In genomic region chr4:22514431-22514830, GRCh38 we compare ENCODE assay signal across 8 cellular contexts. TPM values are rescaled to one million over a fixed set of nuclear protein-coding genes. Genes with fewer than 3 reads are reported as not detected.
A peak's percentile ranks its signal among the peaks of the same experiment; 100 is the strongest.
DNase-seq lines count a peak whose midpoint lies in the region; ATAC-seq and TF ChIP-seq lines count a peak whose summit lies in the region.

No MANE protein-coding gene starts in this region.

- H3K4me3 ChIP-seq in GM08714 (ENCODE audit: low read length), result peak overlapping the region; percentile 89
- peak overlapping the region; percentile 68 for H3K4me3 ChIP-seq in SJCRH30
- H3K4me3 ChIP-seq in fibroblast of lung (replicated peaks in 1 of 4; ENCODE audit: control extremely low read depth in 1 of 4, insufficient read depth in 1 of 4, low read depth in 3 of 4, low read length in 4 of 4), result peak overlapping the region; percentile 57 to 85 (median 70)
- no peak overlapping the region for H3K4me3 ChIP-seq in trophoblast cell (ENCODE audit: low read depth, low read length)
- H3K4me3 ChIP-seq in effector memory CD4-positive, alpha-beta T cell (ENCODE audit: insufficient read depth, low read depth, low read length, poor library complexity, severe bottlenecking), result no peak overlapping the region

- H4K91ac ChIP-seq in trophoblast cell (ENCODE audit: low read depth, low read length), result no peak overlapping the region

- H2BK12ac ChIP-seq in trophoblast cell (ENCODE audit: low read length), result no peak overlapping the region

- no peak overlapping the region for H4K8ac ChIP-seq in trophoblast cell (ENCODE audit: low read depth, low read length)

- peak overlapping the region; percentile 96 for H3K4me2 ChIP-seq in fibroblast of lung (ENCODE audit: extremely low read depth, insufficient read depth, low read length)
- peak overlapping the region; percentile 85 for H3K4me2 ChIP-seq in trophoblast cell (ENCODE audit: low read length)

- no peak overlapping the region for H4K12ac ChIP-seq in trophoblast cell (ENCODE audit: low read depth, low read length)

- H3K27me3 ChIP-seq in SJCRH30 (no peaks in the 10 kb centered on the region), fibroblast of lung (ENCODE audit: control insufficient read depth, insufficient read depth, low read length) (no peaks in the 10 kb centered on the region), trophoblast cell (ENCODE audit: insufficient read depth, low read length) (no peaks in the 10 kb centered on the region)
- no peaks in the 10 kb centered on the region for H3K27me3 ChIP-seq in effector memory CD4-positive, alpha-beta T cell (replicated peaks; ENCODE audit: control insufficient read depth, insufficient read depth, low read length, poor library complexity, severe bottlenecking)

- no peaks in the 10 kb centered on the region for H3K36me3 ChIP-seq in SJCRH30
- H3K36me3 ChIP-seq in fibroblast of lung (ENCODE audit: control insufficient read depth, insufficient read depth, low read length), result no peaks in the 10 kb centered on the region
- H3K36me3 ChIP-seq in trophoblast cell (ENCODE audit: control insufficient read depth in 1 of 2, insufficient read depth in 2 of 2, low read length in 2 of 2), result no peaks in the 10 kb centered on the region
- no peaks in the 10 kb centered on the region for H3K36me3 ChIP-seq in effector memory CD4-positive, alpha-beta T cell (ENCODE audit: control insufficient read depth, insufficient read depth, low read length)

- no peak overlapping the region for H3K18ac ChIP-seq in trophoblast cell (ENCODE audit: low read length)

- no peak overlapping the region for H2BK5ac ChIP-seq in trophoblast cell (ENCODE audit: low read depth, low read length, poor library complexity)

- no peak overlapping the region for H2AK5ac ChIP-seq in trophoblast cell (ENCODE audit: low read length)

- H2BK120ac ChIP-seq in trophoblast cell (ENCODE audit: insufficient read depth, low read length, poor library complexity), result no peak overlapping the region

- H3K14ac ChIP-seq in trophoblast cell (ENCODE audit: low read length), result no peak overlapping the region

- H3K79me2 ChIP-seq in fibroblast of lung (ENCODE audit: control insufficient read depth, insufficient read depth, low read length), result peaks cover 28% of the 10 kb centered on the region
- peaks cover 8% of the 10 kb centered on the region for H3K79me2 ChIP-seq in trophoblast cell (ENCODE audit: control insufficient read depth, insufficient read depth, low read length, poor library complexity)

- peak overlapping the region; percentile 69 for H3K27ac ChIP-seq in SJCRH30
- peak overlapping the region; percentile 75 for H3K27ac ChIP-seq in fibroblast of lung (ENCODE audit: insufficient read depth, low read length)
- no peak overlapping the region for H3K27ac ChIP-seq in trophoblast cell (ENCODE audit: low read depth, low read length)
- no peak overlapping the region for H3K27ac ChIP-seq in effector memory CD4-positive, alpha-beta T cell (ENCODE audit: insufficient read depth, low read length, poor library complexity, severe bottlenecking)

- ATAC-seq in HG03342 (IDR thresholded peaks at IDR 0.05; ENCODE audit: unreplicated experiment), result no peak
- no peak for ATAC-seq in HG02885 (IDR thresholded peaks at IDR 0.05; ENCODE audit: poor library complexity, unreplicated experiment)

- H3K9me3 ChIP-seq in SJCRH30 (replicated peaks), result no peaks in the 10 kb centered on the region; the same call in 1 of the 2 replicates
- no peaks in the 10 kb centered on the region for H3K9me3 ChIP-seq in fibroblast of lung (ENCODE audit: control insufficient read depth, insufficient read depth, low read depth, low read length)
- H3K9me3 ChIP-seq in trophoblast cell (ENCODE audit: insufficient read depth, low read depth, low read length), result no peaks in the 10 kb centered on the region
- H3K9me3 ChIP-seq in effector memory CD4-positive, alpha-beta T cell (ENCODE audit: control insufficient read depth, low read length), result no peaks in the 10 kb centered on the region

- no CpG with 5 or more reads among the region's 5 CpGs for WGBS in trophoblast cell (ENCODE audit: extremely low coverage, insufficient coverage, insufficient read length)

- no peaks in the 10 kb centered on the region for H4K20me1 ChIP-seq in fibroblast of lung (ENCODE audit: control insufficient read depth, extremely low read depth, insufficient read depth, low read length)

- TF ChIP-seq CTCF in fibroblast of lung (conservative IDR thresholded peaks at IDR 0.05 in 1 of 2, IDR thresholded peaks at IDR 0.05 in 1 of 2; ENCODE audit: low read depth in 1 of 2, low read length in 2 of 2), result no peak
- TF ChIP-seq CTCF in GM20000 (IDR thresholded peaks at IDR 0.05; ENCODE audit: extremely low read depth, missing control alignments), result no peak

- H3K9ac ChIP-seq in fibroblast of lung (ENCODE audit: insufficient read depth, low read length) (peak overlapping the region; percentile 62), trophoblast cell (ENCODE audit: low read length) (no peak overlapping the region)

- H2AFZ ChIP-seq in fibroblast of lung (ENCODE audit: low read length) (no peak overlapping the region), trophoblast cell (ENCODE audit: insufficient read depth, low read length, poor library complexity) (no peak overlapping the region)

- H3K4me1 ChIP-seq in SJCRH30 (no peaks in the 10 kb centered on the region), fibroblast of lung (ENCODE audit: control insufficient read depth, extremely low read depth, insufficient read depth, low read length) (peaks cover 4% of the 10 kb centered on the region), trophoblast cell (ENCODE audit: control insufficient read depth in 1 of 2, insufficient read depth in 2 of 2, low read length in 2 of 2) (peaks cover 2 to 5% of the 10 kb centered on the region in 2 experiments)
- H3K4me1 ChIP-seq in effector memory CD4-positive, alpha-beta T cell (ENCODE audit: control insufficient read depth, insufficient read depth, low read length, poor library complexity, severe bottlenecking), result no peaks in the 10 kb centered on the region

- H3K23ac ChIP-seq in trophoblast cell (ENCODE audit: low read length), result no peak overlapping the region

- DNase-seq in SJCRH30 (peak in 1 of 2 experiments; percentile 50), fibroblast of lung (ENCODE audit: low read depth in 2 of 2) (peak in 1 of 2 donors; percentile 72), trophoblast cell (no peak), GM20000 (ENCODE audit: low spot score) (no peak)
- no peak for DNase-seq in effector memory CD4-positive, alpha-beta T cell

- H3K79me1 ChIP-seq in trophoblast cell (ENCODE audit: low read length), result peaks cover 6% of the 10 kb centered on the region

- no peak overlapping the region for H3K4ac ChIP-seq in trophoblast cell (ENCODE audit: low read depth, low read length)

RNA-seq across cellular contexts. Expression of gene ADGRA3, which starts 1.4 kb away (rescaled TPM):
- total RNA-seq in SJCRH30 (2014; rRNA removed; shearing (Covaris generic)), result 104 TPM in 2 replicates
- total RNA-seq in fibroblast of lung, result 15.2 and 25.2 TPM in 2 replicates
- 13.0 and 15.8 TPM in 2 replicates for polyA plus RNA-seq in fibroblast of lung
- 11.7 and 14.3 TPM in 2 replicates for polyA plus RNA-seq in fibroblast of lung (2012)
- 60.1 and 72.8 TPM in 2 replicates for polyA minus RNA-seq in fibroblast of lung (ENCODE audit: low replicate concordance)
- polyA plus RNA-seq in trophoblast cell (2013), result 12.6 and 15.3 TPM in 2 replicates

Comparison
In these comparisons a context has a peak if more than half of its experiments do, and no peak if none do; other contexts are left out.
1. H3K4me3 ChIP-seq: peak in GM08714 (single experiment), SJCRH30 (single experiment) and fibroblast of lung (4 of 4); none in trophoblast cell (single experiment) and effector memory CD4-positive, alpha-beta T cell (single experiment).
2. H3K27ac ChIP-seq: peak in SJCRH30 (single experiment) and fibroblast of lung (single experiment); none in trophoblast cell (single experiment) and effector memory CD4-positive, alpha-beta T cell (single experiment).